23 cellular contexts compared by ENCODE assay signal in genomic region chr2:196145256-196145655, GRCh38. TPM values are rescaled to one million over a fixed set of nuclear protein-coding genes. Genes with fewer than 3 reads are reported as not detected.
DNase-seq lines count a peak whose midpoint lies in the region; ATAC-seq, FAIRE-seq and TF ChIP-seq lines count a peak whose summit lies in the region.
"Had no signal": no experiment of that assay in that cellular context is flagged by ENCODE, and none has a peak within 500 bp of the region (broad histone marks: within the 10 kb centered on the region; RNA-seq: fewer than 3 reads in every experiment).

No MANE protein-coding gene starts in this region.

- FAIRE-seq in urothelium cell line (lab: Jason Lieb, UNC): no peak
- FAIRE-seq: A204.1, G401.6, keratinocyte, RCC 7860 had no signal

- no peak overlapping the region for H3K4me3 ChIP-seq in Caco-2 (ENCODE audit: low read depth, low read length)
- H3K4me3 ChIP-seq: adrenal gland; BLaER1 treated with 17β-estradiol and CSF1 and Interleukin-3, amounts not matched to agents 10 nM and 100 nM; cardiac muscle cell; GM23248; hepatocyte; lung; testis had no signal

- CTCF ChIA-PET in Caco-2 (lab: Charles Lee): no interaction called here

- peaks cover 74% of the 10 kb centered on the region for H3K36me3 Mint-ChIP-seq in activated CD4-positive, alpha-beta T cell treated with anti-CD3 and anti-CD28 coated beads, Interleukin-2, amount 10 ng/mL, durations not matched to agents 24 days and 14 days (ENCODE audit: low read depth)
- H3K36me3 Mint-ChIP-seq in HFFc6 (ENCODE audit: low read depth) (peaks cover 42% of the 10 kb centered on the region), natural killer cell (peaks cover 27% of the 10 kb centered on the region), Caco-2 (ENCODE audit: insufficient read depth, unreplicated experiment) (peaks cover 93% of the 10 kb centered on the region)
- peaks cover 80% of the 10 kb centered on the region for H3K36me3 Mint-ChIP-seq in activated naive CD8-positive, alpha-beta T cell treated with anti-CD3 and anti-CD28 coated beads for 36 hours

- no peak for ATAC-seq in natural killer cell

- H3K4me3 Mint-ChIP-seq in activated CD4-positive, alpha-beta T cell treated with anti-CD3 and anti-CD28 coated beads, Interleukin-2, amount 10 ng/mL, durations not matched to agents 24 days and 14 days: peak overlapping the region; percentile 17
- H3K4me3 Mint-ChIP-seq in HFFc6: no peak overlapping the region
- peak overlapping the region; percentile 2 for H3K4me3 Mint-ChIP-seq in activated naive CD8-positive, alpha-beta T cell treated with anti-CD3 and anti-CD28 coated beads for 36 hours
- H3K4me3 Mint-ChIP-seq in natural killer cell: no peak overlapping the region
- H3K4me3 Mint-ChIP-seq in Caco-2 (ENCODE audit: unreplicated experiment): no peak overlapping the region

- no peaks in the 10 kb centered on the region for H3K4me1 ChIP-seq in Caco-2
- H3K4me1 ChIP-seq: testis had no signal

- no peaks in the 10 kb centered on the region for H3K27me3 ChIP-seq in Caco-2 (replicated peaks; ENCODE audit: control insufficient read depth, insufficient read depth, low read length)
- H3K27me3 ChIP-seq: adrenal gland; BLaER1 treated with 17β-estradiol and CSF1 and Interleukin-3, amounts not matched to agents 10 nM and 100 nM; cardiac muscle cell; hepatocyte; testis had no signal

- no TSS peak for BruUV-seq in Caco-2 (replicated peaks; lab: Mats Ljungman, UMichigan)

- H3K27ac Mint-ChIP-seq in activated CD4-positive, alpha-beta T cell treated with anti-CD3 and anti-CD28 coated beads, Interleukin-2, amount 10 ng/mL, durations not matched to agents 24 days and 14 days: peak overlapping the region; percentile 63
- H3K27ac Mint-ChIP-seq in HFFc6 (peak overlapping the region; percentile 38), natural killer cell (peak overlapping the region; percentile 6 to 37), Caco-2 (ENCODE audit: unreplicated experiment) (no peak overlapping the region)
- H3K27ac Mint-ChIP-seq in activated naive CD8-positive, alpha-beta T cell treated with anti-CD3 and anti-CD28 coated beads for 36 hours: peak overlapping the region; percentile 91

- no peak for DNase-seq in activated CD4-positive, alpha-beta T cell treated with anti-CD3 and anti-CD28 coated beads, Interleukin-2, amount 10 ng/mL, durations not matched to agents 24 days and 14 days
- DNase-seq in activated CD4-positive, alpha-beta T cell treated with anti-CD3 and anti-CD28 coated beads for 4 hours: no peak
- no peak for DNase-seq in HFFc6
- no peak for DNase-seq in activated naive CD8-positive, alpha-beta T cell treated with anti-CD3 and anti-CD28 coated beads for 36 hours
- no peak for DNase-seq in natural killer cell
- DNase-seq in AG20443 (ENCODE audit: low spot score): no peak
- no peak for DNase-seq in Caco-2
- no peak for DNase-seq in urothelium cell line (ENCODE audit: low spot score)
- DNase-seq: adrenal gland, dermis blood vessel endothelial cell, GM23248, NCI-H1105, NCI-H2081 treated with DMSO at 0.1 percent for 48 hours, NCI-H510A, testis had no signal

- no peaks in the 10 kb centered on the region for H3K27me3 Mint-ChIP-seq in activated CD4-positive, alpha-beta T cell treated with anti-CD3 and anti-CD28 coated beads, Interleukin-2, amount 10 ng/mL, durations not matched to agents 24 days and 14 days
- H3K27me3 Mint-ChIP-seq in HFFc6 (ENCODE audit: insufficient read depth) (no peaks in the 10 kb centered on the region), natural killer cell (ENCODE audit: low read depth in 2 of 2) (no peaks in the 10 kb centered on the region), Caco-2 (ENCODE audit: insufficient read depth, unreplicated experiment) (no peaks in the 10 kb centered on the region)
- no peaks in the 10 kb centered on the region for H3K27me3 Mint-ChIP-seq in activated naive CD8-positive, alpha-beta T cell treated with anti-CD3 and anti-CD28 coated beads for 36 hours

- POLR2A ChIA-PET in Caco-2 (lab: Charles Lee): no interaction called here

- intact Hi-C loops in activated CD4-positive, alpha-beta T cell treated with anti-CD3 and anti-CD28 coated beads, Interleukin-2, amount 10 ng/mL, durations not matched to agents 24 days and 14 days (cut with micrococcal nuclease): loop anchor here (2.0 to 5.0 kb wide), 2 partner anchors 14 to 583 kb away; no protein-coding TSS in a partner anchor
- intact Hi-C loops in natural killer cell (cut with micrococcal nuclease): loop anchor here (5.0 kb wide), 2 partner anchors 37 to 132 kb away; no protein-coding TSS in a partner anchor
- intact Hi-C loops in Caco-2 (cut with micrococcal nuclease; ENCODE audit: unreplicated experiment): no loop called here

- no peaks in the 10 kb centered on the region for H3K9me3 Mint-ChIP-seq in activated CD4-positive, alpha-beta T cell treated with anti-CD3 and anti-CD28 coated beads, Interleukin-2, amount 10 ng/mL, durations not matched to agents 24 days and 14 days
- H3K9me3 Mint-ChIP-seq in HFFc6 (no peaks in the 10 kb centered on the region), natural killer cell (no peaks in the 10 kb centered on the region), Caco-2 (ENCODE audit: unreplicated experiment) (no peaks in the 10 kb centered on the region)
- peaks cover 1% of the 10 kb centered on the region for H3K9me3 Mint-ChIP-seq in activated naive CD8-positive, alpha-beta T cell treated with anti-CD3 and anti-CD28 coated beads for 36 hours

- TF ChIP-seq CTCF in HFFc6 (IDR thresholded peaks at IDR 0.05) (no peak), natural killer cell (IDR thresholded peaks at IDR 0.05) (no peak), Caco-2 (IDR thresholded peaks at IDR 0.05; ENCODE audit: insufficient read depth in 1 of 2, low read depth in 1 of 2, low read length in 1 of 2, severe bottlenecking in 1 of 2, unreplicated experiment in 1 of 2) (no peak)

- peaks cover 56% of the 10 kb centered on the region for H3K4me1 Mint-ChIP-seq in activated CD4-positive, alpha-beta T cell treated with anti-CD3 and anti-CD28 coated beads, Interleukin-2, amount 10 ng/mL, durations not matched to agents 24 days and 14 days
- H3K4me1 Mint-ChIP-seq in HFFc6 (ENCODE audit: low read depth) (peaks cover 30% of the 10 kb centered on the region), natural killer cell (peaks cover 51 to 53% of the 10 kb centered on the region in 2 donors), Caco-2 (ENCODE audit: low read depth, unreplicated experiment) (no peaks in the 10 kb centered on the region)
- peaks cover 82% of the 10 kb centered on the region for H3K4me1 Mint-ChIP-seq in activated naive CD8-positive, alpha-beta T cell treated with anti-CD3 and anti-CD28 coated beads for 36 hours

- H3K36me3 ChIP-seq in Caco-2 (ENCODE audit: control insufficient read depth, insufficient read depth, low read length): no peaks in the 10 kb centered on the region; the same call in 1 of the 2 replicates

- H3K9me3 ChIP-seq in Caco-2: no peaks in the 10 kb centered on the region
- H3K9me3 ChIP-seq: adrenal gland, testis had no signal

RNA-seq across cellular contexts. Expression of gene STK17B, which starts 26.1 kb away (rescaled TPM):
- total RNA-seq in activated CD4-positive, alpha-beta T cell treated with anti-CD3 and anti-CD28 coated beads, Interleukin-2, amount 10 ng/mL, durations not matched to agents 24 days and 14 days: 129 and 131 TPM in 2 replicates
- total RNA-seq in HFFc6 (2021; fragmentation: NEBNext Ultra II Directional; extraction: Animal tissue kit (Norgen Biotek cat#: 25700)): 10 to 100 TPM; 26.7 to 39.8 (median 32.5) TPM
- total RNA-seq in activated naive CD8-positive, alpha-beta T cell treated with anti-CD3 and anti-CD28 coated beads for 36 hours: 100 to 1,000 TPM; 151 to 157 TPM
- 100 to 1,000 TPM; 295 to 390 (median 380) TPM for total RNA-seq in natural killer cell
- 54.7 and 58.0 TPM in 2 replicates for total RNA-seq in Caco-2 (2022)

Comparison
In these comparisons a context has a peak if more than half of its experiments do, and no peak if none do; other contexts are left out.
1. H3K4me3 Mint-ChIP-seq: peak in activated CD4-positive, alpha-beta T cell treated with anti-CD3 and anti-CD28 coated beads, Interleukin-2, amount 10 ng/mL, durations not matched to agents 24 days and 14 days (single experiment) and activated naive CD8-positive, alpha-beta T cell treated with anti-CD3 and anti-CD28 coated beads for 36 hours (single experiment); none in HFFc6 (single experiment), natural killer cell (single experiment) and Caco-2 (single experiment).